Comparison of ENCODE assay signal across 8 cellular contexts in genomic region chr4:153221783-153222161, GRCh38. TPM values are rescaled to one million over a fixed set of nuclear protein-coding genes. Genes with fewer than 3 reads are reported as not detected.
DNase-seq lines count a peak whose midpoint lies in the region; ATAC-seq and TF ChIP-seq lines count a peak whose summit lies in the region.

No MANE protein-coding gene starts in this region.

- intact Hi-C loops in Right ventricle myocardium superior (cut with DNase I), result no loop called here
- intact Hi-C loops in uterus (cut with DNase I; ENCODE audit: low total_unique reads), result no loop called here

- H3K9ac ChIP-seq in muscle layer of colon (ENCODE audit: low read length), result peak overlapping the region; percentile 67

- peak overlapping the region; percentile 49 for H3K4me3 ChIP-seq in cardiac muscle cell
- peak overlapping the region; percentile 78 to 82 for H3K4me3 ChIP-seq in muscle layer of colon (ENCODE audit: low read depth in 1 of 2, low read length in 2 of 2)
- peak overlapping the region; percentile 68 for H3K4me3 ChIP-seq in uterus

- peak overlapping the region; percentile 97 for H3K27ac ChIP-seq in cardiac muscle cell
- peak overlapping the region; percentile 88 for H3K27ac ChIP-seq in cingulate gyrus (ENCODE audit: low read depth, low read length)
- H3K27ac ChIP-seq in muscle layer of colon (ENCODE audit: low read depth, low read length), result peak overlapping the region; percentile 91
- peak overlapping the region; percentile 94 for H3K27ac ChIP-seq in uterus

- H3K27me3 ChIP-seq in cardiac muscle cell (no peaks in the 10 kb centered on the region), muscle layer of colon (ENCODE audit: control insufficient read depth in 1 of 2, insufficient read depth in 2 of 2, low read length in 2 of 2) (no peaks in the 10 kb centered on the region), uterus (no peaks in the 10 kb centered on the region)

- DNase-seq in cardiac muscle cell (ENCODE audit: low read depth in 1 of 2, low spot score in 1 of 2), result no peak
- DNase-seq in Right ventricle myocardium superior, result no peak
- DNase-seq in uterus, result no peak
- no peak for DNase-seq in T-helper 9 cell
- no peak for DNase-seq in NOMO-1 (lab: John Stamatoyannopoulos, UW; ENCODE audit: unreplicated experiment in 2 of 2)
- no peak for DNase-seq in NCI-H1092 treated with DMSO at 0.1 percent for 48 hours (lab: John Stamatoyannopoulos, UW)

- no peak for TF ChIP-seq POLR2A in uterus (IDR thresholded peaks at IDR 0.05)

- H3K9me3 ChIP-seq in cardiac muscle cell (ENCODE audit: low read depth), result no peaks in the 10 kb centered on the region
- no peaks in the 10 kb centered on the region for H3K9me3 ChIP-seq in muscle layer of colon (ENCODE audit: low read length)
- H3K9me3 ChIP-seq in uterus, result no peaks in the 10 kb centered on the region

- H3K4me1 ChIP-seq in cardiac muscle cell (ENCODE audit: low read depth) (peaks cover 11% of the 10 kb centered on the region), muscle layer of colon (ENCODE audit: insufficient read depth, low read length) (peaks cover 16% of the 10 kb centered on the region), uterus (peaks cover 0 to 11% of the 10 kb centered on the region in 2 donors)

- TF ChIP-seq CTCF in cardiac muscle cell (IDR thresholded peaks at IDR 0.05; ENCODE audit: low read depth, low read length) (no peak), uterus (IDR thresholded peaks at IDR 0.05) (no peak)

- H3K36me3 ChIP-seq in cardiac muscle cell (no peaks in the 10 kb centered on the region), muscle layer of colon (ENCODE audit: insufficient read depth, low read length) (no peaks in the 10 kb centered on the region), uterus (no peaks in the 10 kb centered on the region)

- ATAC-seq in Right ventricle myocardium superior (ENCODE audit: poor library complexity), result no peak

RNA-seq across cellular contexts. Expression of gene TRIM2, which starts 17.5 kb away (rescaled TPM):
- total RNA-seq in cardiac muscle cell (40.4 and 52.7 TPM in 2 replicates), Right ventricle myocardium superior (15.3 TPM), uterus (100 to 1,000 TPM in 1 of 4 donors, 10 to 100 TPM in 3; 25.9 to 121 (median 45.6) TPM)
- 18.8 and 32.7 TPM in 2 replicates for polyA plus RNA-seq in cardiac muscle cell
